Comparison of ENCODE assay signal across 2 cellular contexts in the genomic region with DNA sequence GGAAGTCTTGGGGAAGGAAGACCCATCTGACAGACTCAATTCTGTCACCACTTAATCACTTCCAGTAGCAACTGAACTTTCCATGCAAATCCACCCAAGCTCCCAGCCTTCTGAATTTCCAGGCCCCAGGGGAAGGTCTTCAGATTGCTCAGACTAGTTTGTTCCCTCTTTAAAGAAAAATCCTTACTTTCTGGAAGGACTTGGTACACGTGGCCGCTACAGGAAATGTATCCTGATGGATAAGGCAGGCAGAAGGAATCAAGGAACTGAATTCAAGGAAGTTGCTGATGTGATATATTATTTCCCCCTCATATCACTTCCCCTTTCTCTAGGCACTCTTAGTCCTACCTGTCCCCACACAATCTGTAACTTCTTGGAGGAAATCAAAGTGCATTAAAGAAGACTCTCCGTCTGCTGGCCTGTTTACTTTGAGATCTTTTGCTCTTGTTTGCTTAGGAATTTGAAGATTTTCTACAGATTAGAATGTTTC.
TF ChIP-seq lines count a peak whose summit lies in the region.

No MANE protein-coding gene starts in this region.

TF ChIP-seq in SK-N-SH treated with all-trans-retinoic acid at 6 μM for 48 hours, 23 proteins besides CTCF, POLR2A, EP300 and RAD21 (continued from another document):
- TF ChIP-seq, protein P1, sequence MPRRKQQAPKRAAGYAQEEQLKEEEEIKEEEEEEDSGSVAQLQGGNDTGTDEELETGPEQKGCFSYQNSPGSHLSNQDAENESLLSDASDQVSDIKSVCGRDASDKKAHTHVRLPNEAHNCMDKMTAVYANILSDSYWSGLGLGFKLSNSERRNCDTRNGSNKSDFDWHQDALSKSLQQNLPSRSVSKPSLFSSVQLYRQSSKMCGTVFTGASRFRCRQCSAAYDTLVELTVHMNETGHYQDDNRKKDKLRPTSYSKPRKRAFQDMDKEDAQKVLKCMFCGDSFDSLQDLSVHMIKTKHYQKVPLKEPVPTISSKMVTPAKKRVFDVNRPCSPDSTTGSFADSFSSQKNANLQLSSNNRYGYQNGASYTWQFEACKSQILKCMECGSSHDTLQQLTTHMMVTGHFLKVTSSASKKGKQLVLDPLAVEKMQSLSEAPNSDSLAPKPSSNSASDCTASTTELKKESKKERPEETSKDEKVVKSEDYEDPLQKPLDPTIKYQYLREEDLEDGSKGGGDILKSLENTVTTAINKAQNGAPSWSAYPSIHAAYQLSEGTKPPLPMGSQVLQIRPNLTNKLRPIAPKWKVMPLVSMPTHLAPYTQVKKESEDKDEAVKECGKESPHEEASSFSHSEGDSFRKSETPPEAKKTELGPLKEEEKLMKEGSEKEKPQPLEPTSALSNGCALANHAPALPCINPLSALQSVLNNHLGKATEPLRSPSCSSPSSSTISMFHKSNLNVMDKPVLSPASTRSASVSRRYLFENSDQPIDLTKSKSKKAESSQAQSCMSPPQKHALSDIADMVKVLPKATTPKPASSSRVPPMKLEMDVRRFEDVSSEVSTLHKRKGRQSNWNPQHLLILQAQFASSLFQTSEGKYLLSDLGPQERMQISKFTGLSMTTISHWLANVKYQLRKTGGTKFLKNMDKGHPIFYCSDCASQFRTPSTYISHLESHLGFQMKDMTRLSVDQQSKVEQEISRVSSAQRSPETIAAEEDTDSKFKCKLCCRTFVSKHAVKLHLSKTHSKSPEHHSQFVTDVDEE (CRISPR knock-in tag; IDR thresholded peaks at IDR 0.05), result no peak
- no peak for TF ChIP-seq PPARA (CRISPR knock-in tag; IDR thresholded peaks at IDR 0.05; ENCODE audit: borderline replicate concordance)
- TF ChIP-seq ZNF70 (CRISPR knock-in tag; IDR thresholded peaks at IDR 0.05), result no peak
- TF ChIP-seq TCF4 (CRISPR knock-in tag; IDR thresholded peaks at IDR 0.05; ENCODE audit: borderline replicate concordance), result no peak

TF ChIP-seq in SK-N-SH, 30 proteins besides CTCF, POLR2A, EP300 and RAD21 (continued from another document):
- TF ChIP-seq, protein P2, sequence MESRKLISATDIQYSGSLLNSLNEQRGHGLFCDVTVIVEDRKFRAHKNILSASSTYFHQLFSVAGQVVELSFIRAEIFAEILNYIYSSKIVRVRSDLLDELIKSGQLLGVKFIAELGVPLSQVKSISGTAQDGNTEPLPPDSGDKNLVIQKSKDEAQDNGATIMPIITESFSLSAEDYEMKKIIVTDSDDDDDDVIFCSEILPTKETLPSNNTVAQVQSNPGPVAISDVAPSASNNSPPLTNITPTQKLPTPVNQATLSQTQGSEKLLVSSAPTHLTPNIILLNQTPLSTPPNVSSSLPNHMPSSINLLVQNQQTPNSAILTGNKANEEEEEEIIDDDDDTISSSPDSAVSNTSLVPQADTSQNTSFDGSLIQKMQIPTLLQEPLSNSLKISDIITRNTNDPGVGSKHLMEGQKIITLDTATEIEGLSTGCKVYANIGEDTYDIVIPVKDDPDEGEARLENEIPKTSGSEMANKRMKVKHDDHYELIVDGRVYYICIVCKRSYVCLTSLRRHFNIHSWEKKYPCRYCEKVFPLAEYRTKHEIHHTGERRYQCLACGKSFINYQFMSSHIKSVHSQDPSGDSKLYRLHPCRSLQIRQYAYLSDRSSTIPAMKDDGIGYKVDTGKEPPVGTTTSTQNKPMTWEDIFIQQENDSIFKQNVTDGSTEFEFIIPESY (IDR thresholded peaks at IDR 0.05; ENCODE audit: borderline replicate concordance, low read depth), result no peak
- TF ChIP-seq FOSL2 (IDR thresholded peaks at IDR 0.05; ENCODE audit: borderline replicate concordance, low read depth) (no peak), YY1 (IDR thresholded peaks at IDR 0.05; ENCODE audit: low read depth) (no peak), FOXJ3 (CRISPR knock-in tag; IDR thresholded peaks at IDR 0.05) (no peak), POLR2AphosphoS5 (IDR thresholded peaks at IDR 0.05; ENCODE audit: low read depth, low read length) (no peak)
